ENCODE assay signal across 28 cellular contexts in the genomic region with DNA sequence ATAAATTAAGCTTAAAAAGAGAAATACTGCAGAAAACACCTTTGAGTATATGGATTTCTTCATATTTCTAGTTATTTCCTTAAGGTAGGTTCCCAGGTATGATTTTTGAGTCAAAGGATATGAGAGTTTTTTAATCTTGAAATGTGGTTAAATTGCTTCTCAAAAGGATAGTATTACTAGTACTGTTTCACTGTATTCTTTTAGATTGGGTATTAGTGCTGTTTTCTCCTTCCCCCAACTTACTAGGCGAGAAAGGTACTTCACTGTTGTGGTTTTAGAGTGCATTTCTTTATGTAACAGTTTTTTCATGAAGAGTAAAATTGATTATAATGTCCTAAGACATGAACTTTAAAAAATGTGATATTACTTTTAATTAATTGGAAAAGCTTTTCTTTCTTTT.
"Had no signal": no experiment of that assay in that cellular context is flagged by ENCODE, and none has a peak within 500 bp of the region (broad histone marks: within the 10 kb centered on the region; RNA-seq: fewer than 3 reads in every experiment).

No MANE protein-coding gene starts in this region.

- H3K9me3 Mint-ChIP-seq: activated CD4-positive, alpha-beta memory T cell treated with anti-CD3 and anti-CD28 coated beads for 36 hours; activated CD4-positive, alpha-beta T cell treated with anti-CD3 and anti-CD28 coated beads, Interleukin-2, amount 10 ng/mL, durations not matched to agents 24 days and 14 days; activated T-helper 1 cell treated with anti-CD3 and anti-CD28 coated beads, Interleukin-12 subunit alpha, Interleukin-12 subunit beta, Interleukin-2, Interleukin-4 antibody, amounts not matched to agents 30 ng/mL and 10 ng/mL and 1 ng/mL, durations not matched to agents 14 hours and 24 hours and 36 hours had no signal

- H3K27me3 Mint-ChIP-seq: activated CD4-positive, alpha-beta memory T cell treated with anti-CD3 and anti-CD28 coated beads for 36 hours; activated CD4-positive, alpha-beta T cell treated with anti-CD3 and anti-CD28 coated beads for 36 hours; activated CD4-positive, alpha-beta T cell treated with anti-CD3 and anti-CD28 coated beads, Interleukin-2, amount 10 ng/mL, durations not matched to agents 24 days and 14 days; activated CD8-positive, alpha-beta memory T cell treated with anti-CD3 and anti-CD28 coated beads, Interleukin-2, amount 10 ng/mL, durations not matched to agents 7 days and 5 days; activated naive CD4-positive, alpha-beta T cell treated with anti-CD3 and anti-CD28 coated beads, Interleukin-2, amount 10 ng/mL, durations not matched to agents 7 days and 5 days; activated naive CD8-positive, alpha-beta T cell; T-helper 17 cell had no signal

- H3K9me3 ChIP-seq: colonic mucosa had no signal

- H3K4me3 ChIP-seq: colonic mucosa had no signal

- DNase-seq: activated CD4-positive, alpha-beta memory T cell treated with anti-CD3 and anti-CD28 coated beads for 36 hours; activated CD4-positive, alpha-beta T cell treated with anti-CD3 and anti-CD28 coated beads for 36 hours; activated CD4-positive, alpha-beta T cell treated with anti-CD3 and anti-CD28 coated beads, Interleukin-2, amount 10 ng/mL, durations not matched to agents 24 days and 14 days; activated CD4-positive, CD25-positive, alpha-beta regulatory T cell; activated CD4-positive, CD25-positive, alpha-beta regulatory T cell treated with anti-CD3 and anti-CD28 coated beads, Interleukin-2, amount 50 U/mL, for 72 hours; activated CD8-positive, alpha-beta memory T cell treated with anti-CD3 and anti-CD28 coated beads, Interleukin-2, amount 10 ng/mL, durations not matched to agents 7 days and 5 days; activated CD8-positive, alpha-beta memory T cell treated with anti-CD3 and anti-CD28 coated beads, Interleukin-2, amount 50 U/mL, for 4 hours; activated CD8-positive, alpha-beta T cell treated with anti-CD3 and anti-CD28 coated beads, Interleukin-2, amount 10 ng/mL, durations not matched to agents 7 days and 5 days; activated effector memory CD4-positive, alpha-beta T cell treated with anti-CD3 and anti-CD28 coated beads, Interleukin-2, amount 50 U/mL, for 16 hours; activated naive CD4-positive, alpha-beta T cell treated with anti-CD3 and anti-CD28 coated beads, Interleukin-2, amount 10 ng/mL, durations not matched to agents 7 days and 5 days; activated T-cell treated with anti-CD3 and anti-CD28 coated beads, Interleukin-2, amount 50 U/mL, for 1 hour; activated T-cell treated with anti-CD3 and anti-CD28 coated beads, Interleukin-2, amount 50 U/mL, for 48 hours; amniotic stem cell; anterior cingulate cortex; brain microvascular endothelial cell; colonic mucosa; effector memory CD4-positive, alpha-beta T cell; endodermal cell; foreskin fibroblast; T-helper 1 cell; T-helper 17 cell; T1000; WERI-Rb-1 had no signal

- H3K27ac Mint-ChIP-seq: activated CD4-positive, alpha-beta memory T cell treated with anti-CD3 and anti-CD28 coated beads for 36 hours; activated CD4-positive, alpha-beta T cell treated with anti-CD3 and anti-CD28 coated beads for 36 hours; activated CD4-positive, alpha-beta T cell treated with anti-CD3 and anti-CD28 coated beads, Interleukin-2, amount 10 ng/mL, durations not matched to agents 24 days and 14 days; activated CD8-positive, alpha-beta memory T cell treated with anti-CD3 and anti-CD28 coated beads, Interleukin-2, amount 10 ng/mL, durations not matched to agents 7 days and 5 days; activated CD8-positive, alpha-beta T cell treated with anti-CD3 and anti-CD28 coated beads, Interleukin-2, amount 10 ng/mL, durations not matched to agents 7 days and 5 days; activated naive CD4-positive, alpha-beta T cell treated with anti-CD3 and anti-CD28 coated beads, Interleukin-2, amount 10 ng/mL, durations not matched to agents 7 days and 5 days; activated naive CD8-positive, alpha-beta T cell; activated T-helper 1 cell treated with anti-CD3 and anti-CD28 coated beads, Interleukin-12 subunit alpha, Interleukin-12 subunit beta, Interleukin-2, Interleukin-4 antibody, amounts not matched to agents 30 ng/mL and 10 ng/mL and 1 ng/mL, durations not matched to agents 14 hours and 24 hours and 36 hours; activated T-helper 2 cell treated with anti-CD3 and anti-CD28 coated beads, Interferon-gamma antibody, Interleukin-2, Interleukin-4, amounts not matched to agents 10 μg/mL and 5 μg/mL and 100 μg/mL, durations not matched to agents 14 hours and 24 hours and 36 hours; T-helper 2 cell treated with Interferon-gamma antibody and Interleukin-4, amounts not matched to agents 5 μg/mL and 100 μg/mL, for 36 hours had no signal

- H3K36me3 ChIP-seq: brain microvascular endothelial cell, colonic mucosa had no signal

- H3K4me3 Mint-ChIP-seq: activated CD4-positive, alpha-beta memory T cell treated with anti-CD3 and anti-CD28 coated beads for 36 hours; activated CD4-positive, alpha-beta T cell treated with anti-CD3 and anti-CD28 coated beads for 36 hours; activated CD4-positive, alpha-beta T cell treated with anti-CD3 and anti-CD28 coated beads, Interleukin-2, amount 10 ng/mL, durations not matched to agents 24 days and 14 days; activated CD8-positive, alpha-beta memory T cell treated with anti-CD3 and anti-CD28 coated beads, Interleukin-2, amount 10 ng/mL, durations not matched to agents 7 days and 5 days; activated CD8-positive, alpha-beta T cell treated with anti-CD3 and anti-CD28 coated beads, Interleukin-2, amount 10 ng/mL, durations not matched to agents 7 days and 5 days; activated naive CD4-positive, alpha-beta T cell treated with anti-CD3 and anti-CD28 coated beads, Interleukin-2, amount 10 ng/mL, durations not matched to agents 7 days and 5 days; activated naive CD8-positive, alpha-beta T cell; activated T-helper 1 cell treated with anti-CD3 and anti-CD28 coated beads, Interleukin-12 subunit alpha, Interleukin-12 subunit beta, Interleukin-2, Interleukin-4 antibody, amounts not matched to agents 30 ng/mL and 10 ng/mL and 1 ng/mL, durations not matched to agents 14 hours and 24 hours and 36 hours; endodermal cell; T-helper 17 cell; T-helper 2 cell treated with Interferon-gamma antibody and Interleukin-4, amounts not matched to agents 5 μg/mL and 100 μg/mL, for 36 hours had no signal

- ATAC-seq: activated CD4-positive, alpha-beta T cell treated with anti-CD3 and anti-CD28 coated beads for 36 hours; activated CD8-positive, alpha-beta memory T cell treated with anti-CD3 and anti-CD28 coated beads, Interleukin-2, amount 10 ng/mL, durations not matched to agents 7 days and 5 days; activated CD8-positive, alpha-beta T cell treated with anti-CD3 and anti-CD28 coated beads, Interleukin-2, amount 10 ng/mL, durations not matched to agents 7 days and 5 days; esophagus mucosa; T-helper 17 cell had no signal

- H3K27me3 ChIP-seq: brain microvascular endothelial cell, colonic mucosa had no signal

- H3K27ac ChIP-seq: brain microvascular endothelial cell, colonic mucosa, WERI-Rb-1 had no signal
